In the genomic region with DNA sequence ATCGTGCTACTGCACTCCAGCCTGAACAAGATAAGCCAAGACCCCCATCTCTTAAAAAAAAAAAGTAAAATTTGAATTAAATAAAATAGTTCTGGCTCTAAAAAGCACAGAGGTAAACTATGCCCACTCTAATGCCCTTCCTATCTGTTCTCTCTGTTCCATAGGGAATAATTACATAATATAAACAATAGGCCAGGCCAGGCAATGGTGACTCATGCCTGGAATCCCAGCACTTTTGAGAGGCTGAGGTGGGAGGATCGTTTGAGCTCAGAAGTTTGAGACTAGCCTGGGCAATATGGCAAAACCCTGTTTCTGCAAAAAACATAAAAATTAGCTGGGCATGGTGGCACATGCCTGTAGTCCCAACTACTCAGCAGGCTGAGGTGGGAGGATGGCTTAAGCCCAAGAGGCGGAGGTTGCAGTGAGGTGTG, we compare ENCODE assay signal across 10 cellular contexts. TPM values are rescaled to one million over a fixed set of nuclear protein-coding genes. Genes with fewer than 3 reads are reported as not detected.
DNase-seq lines count a peak whose midpoint lies in the region; ATAC-seq lines count a peak whose summit lies in the region.
"Had no signal": no experiment of that assay in that cellular context is flagged by ENCODE, and none has a peak within 500 bp of the region (broad histone marks: within the 10 kb centered on the region; RNA-seq: fewer than 3 reads in every experiment).

No MANE protein-coding gene starts in this region.

- peaks cover 3% of the 10 kb centered on the region for H3K79me2 ChIP-seq in trophoblast cell (ENCODE audit: control insufficient read depth, insufficient read depth, low read length, poor library complexity)

- H3K27ac Mint-ChIP-seq in activated T-helper 2 cell treated with anti-CD3 and anti-CD28 coated beads, Interferon-gamma antibody, Interleukin-2, Interleukin-4, amounts not matched to agents 10 μg/mL and 5 μg/mL and 100 μg/mL, durations not matched to agents 14 hours and 24 hours and 36 hours: no peak overlapping the region
- H3K27ac Mint-ChIP-seq: naive thymus-derived CD4-positive, alpha-beta T cell had no signal

- no peak overlapping the region for H3K4me3 ChIP-seq in trophoblast cell (ENCODE audit: low read depth, low read length)

- peak; percentile 79 for DNase-seq in Daoy (ENCODE audit: low read depth)
- peak; percentile 43 for DNase-seq in NCI-H460 (ENCODE audit: extremely low read depth, low read depth)
- peak; percentile 10 to 68 for DNase-seq in dermis microvascular lymphatic vessel endothelial cell (ENCODE audit: low read depth in 2 of 2)
- DNase-seq in trophoblast cell: peak; percentile 55 to 72
- DNase-seq in activated T-helper 2 cell treated with anti-CD3 and anti-CD28 coated beads, Interferon-gamma antibody, Interleukin-2, Interleukin-4, amounts not matched to agents 10 μg/mL and 5 μg/mL and 100 μg/mL, durations not matched to agents 14 hours and 24 hours and 36 hours (ENCODE audit: low spot score): no peak
- DNase-seq in HUDEP-2 (lab: John Stamatoyannopoulos, UW; ENCODE audit: unreplicated experiment in 76 of 76): no peak
- DNase-seq in activated CD4-positive, CD25-positive, alpha-beta regulatory T cell treated with anti-CD3 and anti-CD28 coated beads, Interleukin-2, amount 50 U/mL, for 72 hours: no peak
- DNase-seq: amygdala; naive thymus-derived CD4-positive, alpha-beta T cell had no signal

- ATAC-seq in HG02759 (IDR thresholded peaks at IDR 0.05; ENCODE audit: unreplicated experiment): no peak
- ATAC-seq: naive thymus-derived CD4-positive, alpha-beta T cell had no signal

- H2BK12ac ChIP-seq in trophoblast cell (ENCODE audit: low read length): no peak overlapping the region

- no peaks in the 10 kb centered on the region for H3K4me1 Mint-ChIP-seq in activated T-helper 2 cell treated with anti-CD3 and anti-CD28 coated beads, Interferon-gamma antibody, Interleukin-2, Interleukin-4, amounts not matched to agents 10 μg/mL and 5 μg/mL and 100 μg/mL, durations not matched to agents 14 hours and 24 hours and 36 hours (ENCODE audit: low read depth)
- H3K4me1 Mint-ChIP-seq: naive thymus-derived CD4-positive, alpha-beta T cell had no signal

- no peak overlapping the region for H3K23ac ChIP-seq in trophoblast cell (ENCODE audit: low read length)

- no peak overlapping the region for H3K9ac ChIP-seq in trophoblast cell (ENCODE audit: low read length)

- no peak overlapping the region for H3K18ac ChIP-seq in trophoblast cell (ENCODE audit: low read length)

- H3K9me3 ChIP-seq in trophoblast cell (ENCODE audit: insufficient read depth, low read depth, low read length): no peaks in the 10 kb centered on the region

- H3K4me2 ChIP-seq in trophoblast cell (ENCODE audit: low read length): no peak overlapping the region

- H3K27me3 Mint-ChIP-seq in activated T-helper 2 cell treated with anti-CD3 and anti-CD28 coated beads, Interferon-gamma antibody, Interleukin-2, Interleukin-4, amounts not matched to agents 10 μg/mL and 5 μg/mL and 100 μg/mL, durations not matched to agents 14 hours and 24 hours and 36 hours (ENCODE audit: low read depth): no peaks in the 10 kb centered on the region

- no peak overlapping the region for H3K27ac ChIP-seq in trophoblast cell (ENCODE audit: low read depth, low read length)

- no peak overlapping the region for H2BK120ac ChIP-seq in trophoblast cell (ENCODE audit: insufficient read depth, low read length, poor library complexity)

- H3K4me1 ChIP-seq in trophoblast cell (ENCODE audit: control insufficient read depth in 1 of 2, insufficient read depth in 2 of 2, low read length in 2 of 2): peaks cover 3 to 9% of the 10 kb centered on the region in 2 experiments

- H4K91ac ChIP-seq in trophoblast cell (ENCODE audit: low read depth, low read length): no peak overlapping the region

- H3K9me3 Mint-ChIP-seq in activated T-helper 2 cell treated with anti-CD3 and anti-CD28 coated beads, Interferon-gamma antibody, Interleukin-2, Interleukin-4, amounts not matched to agents 10 μg/mL and 5 μg/mL and 100 μg/mL, durations not matched to agents 14 hours and 24 hours and 36 hours: no peaks in the 10 kb centered on the region

- peaks cover 1% of the 10 kb centered on the region for H3K79me1 ChIP-seq in trophoblast cell (ENCODE audit: low read length)

- intact Hi-C loops in activated T-helper 2 cell treated with anti-CD3 and anti-CD28 coated beads, Interferon-gamma antibody, Interleukin-2, Interleukin-4, amounts not matched to agents 10 μg/mL and 5 μg/mL and 100 μg/mL, durations not matched to agents 14 hours and 24 hours and 36 hours (cut with micrococcal nuclease): no loop called here

- no peak overlapping the region for H4K12ac ChIP-seq in trophoblast cell (ENCODE audit: low read depth, low read length)

- no peak overlapping the region for H2AK5ac ChIP-seq in trophoblast cell (ENCODE audit: low read length)

- no peak overlapping the region for H2AFZ ChIP-seq in trophoblast cell (ENCODE audit: insufficient read depth, low read length, poor library complexity)

- H4K8ac ChIP-seq in trophoblast cell (ENCODE audit: low read depth, low read length): no peak overlapping the region

- no peaks in the 10 kb centered on the region for H3K27me3 ChIP-seq in trophoblast cell (ENCODE audit: insufficient read depth, low read length)

- WGBS in trophoblast cell (ENCODE audit: extremely low coverage, insufficient coverage, insufficient read length): no CpG with 5 or more reads among the region's 3 CpGs

- no peak overlapping the region for H2BK5ac ChIP-seq in trophoblast cell (ENCODE audit: low read depth, low read length, poor library complexity)

- no peaks in the 10 kb centered on the region for H3K36me3 Mint-ChIP-seq in activated T-helper 2 cell treated with anti-CD3 and anti-CD28 coated beads, Interferon-gamma antibody, Interleukin-2, Interleukin-4, amounts not matched to agents 10 μg/mL and 5 μg/mL and 100 μg/mL, durations not matched to agents 14 hours and 24 hours and 36 hours (ENCODE audit: low read depth)
- H3K36me3 Mint-ChIP-seq: naive thymus-derived CD4-positive, alpha-beta T cell had no signal

- H3K4me3 Mint-ChIP-seq in activated T-helper 2 cell treated with anti-CD3 and anti-CD28 coated beads, Interferon-gamma antibody, Interleukin-2, Interleukin-4, amounts not matched to agents 10 μg/mL and 5 μg/mL and 100 μg/mL, durations not matched to agents 14 hours and 24 hours and 36 hours (ENCODE audit: low read depth): no peak overlapping the region
- H3K4me3 Mint-ChIP-seq: naive thymus-derived CD4-positive, alpha-beta T cell had no signal

- no peak overlapping the region for H3K14ac ChIP-seq in trophoblast cell (ENCODE audit: low read length)

- no peak overlapping the region for H3K4ac ChIP-seq in trophoblast cell (ENCODE audit: low read depth, low read length)

- H3K36me3 ChIP-seq in trophoblast cell (ENCODE audit: control insufficient read depth in 1 of 2, insufficient read depth in 2 of 2, low read length in 2 of 2): no peaks in the 10 kb centered on the region

RNA-seq across cellular contexts. Expression of a gene that starts 47.4 kb away (rescaled TPM):
- 42.9 and 64.0 TPM in 2 replicates for total RNA-seq in Daoy (2014; rRNA removed; shearing (Covaris generic))
- total RNA-seq in NCI-H460 (2014; rRNA removed; shearing (Covaris generic)): 10.0 and 13.0 TPM in 2 replicates
- polyA plus RNA-seq in NCI-H460 (2014; cell fraction: nucleus; rRNA removed): 6.3 TPM in 2 replicates
- total RNA-seq in dermis microvascular lymphatic vessel endothelial cell: 46.1 and 76.5 TPM in 2 replicates
- 79.9 and 84.9 TPM in 2 replicates for polyA plus RNA-seq in trophoblast cell (2013)
- 1.0 and 1.2 TPM in 2 replicates for total RNA-seq in activated T-helper 2 cell treated with anti-CD3 and anti-CD28 coated beads, Interferon-gamma antibody, Interleukin-2, Interleukin-4, amounts not matched to agents 10 μg/mL and 5 μg/mL and 100 μg/mL, durations not matched to agents 14 hours and 24 hours and 36 hours

Comparison
In these comparisons a context has a peak if more than half of its experiments do, and no peak if none do; other contexts are left out.
1. DNase-seq: peak in Daoy (single experiment), NCI-H460 (single experiment), dermis microvascular lymphatic vessel endothelial cell (2 of 2) and trophoblast cell (2 of 2); none in activated T-helper 2 cell treated with anti-CD3 and anti-CD28 coated beads, Interferon-gamma antibody, Interleukin-2, Interleukin-4, amounts not matched to agents 10 μg/mL and 5 μg/mL and 100 μg/mL, durations not matched to agents 14 hours and 24 hours and 36 hours (single experiment), HUDEP-2 (0 of 76) and activated CD4-positive, CD25-positive, alpha-beta regulatory T cell treated with anti-CD3 and anti-CD28 coated beads, Interleukin-2, amount 50 U/mL, for 72 hours (single experiment).